ENCODE assay signal across 6 cellular contexts in the genomic region with DNA sequence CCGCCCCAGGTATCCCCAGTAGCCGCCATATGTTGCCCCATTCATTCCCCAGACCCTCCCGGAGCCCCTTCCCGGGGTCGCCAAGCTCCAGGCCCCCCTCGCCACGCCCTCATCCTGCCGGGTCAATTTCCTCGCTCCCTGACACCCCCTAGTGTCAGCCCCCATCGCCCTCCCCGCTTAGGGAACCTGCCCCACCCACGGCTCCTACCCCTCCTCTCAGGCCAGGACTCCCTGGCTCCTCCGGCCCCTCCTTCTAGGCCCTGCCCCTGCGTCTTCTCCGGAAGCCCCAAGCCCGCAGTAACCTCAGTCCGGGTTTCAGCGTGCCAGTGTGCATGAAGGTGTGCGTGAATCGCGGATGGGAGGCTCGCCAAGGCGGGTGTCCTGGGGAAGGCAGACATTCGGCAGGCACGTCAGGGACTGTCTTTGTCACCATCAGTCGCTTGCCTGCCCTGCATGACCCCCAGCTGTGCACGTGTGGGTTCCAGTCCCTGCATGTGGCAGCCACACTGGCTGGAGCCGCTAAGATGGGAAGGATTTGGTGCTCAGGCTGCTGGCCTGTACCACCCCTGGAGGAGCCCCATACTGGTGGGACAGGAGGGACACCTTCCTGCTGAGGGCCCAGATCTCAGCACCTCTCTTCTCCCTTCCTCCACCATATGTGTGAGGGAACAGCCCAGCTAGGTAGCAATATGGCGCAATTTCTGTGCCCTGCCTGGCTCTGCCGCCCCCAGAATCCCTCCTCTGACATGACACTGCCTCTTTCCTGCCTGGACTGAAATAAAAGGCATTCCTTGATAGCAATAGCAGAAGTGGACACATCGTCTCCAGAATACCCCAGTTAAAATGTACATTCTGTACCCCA. TPM values are rescaled to one million over a fixed set of nuclear protein-coding genes. Genes with fewer than 3 reads are reported as not detected.
DNase-seq lines count a peak whose midpoint lies in the region; ATAC-seq and TF ChIP-seq lines count a peak whose summit lies in the region.

No MANE protein-coding gene starts in this region.

- TF ChIP-seq CTCF in GM12872 (IDR thresholded peaks at IDR 0.05; ENCODE audit: insufficient read depth, low read depth, low read length): peak; percentile 11; the same call in 1 of the 3 replicates

- H3K4me1 Mint-ChIP-seq in naive B cell: peaks cover 16 to 18% (median 18%) of the 10 kb centered on the region in 3 donors

- H3K9me3 ChIP-seq in adipocyte (ENCODE audit: control insufficient read depth, low read length): no peaks in the 10 kb centered on the region

- H3K36me3 Mint-ChIP-seq in naive B cell: peaks cover 0 to 8% of the 10 kb centered on the region in 2 donors

- H3K27me3 ChIP-seq in adipocyte (replicated peaks; ENCODE audit: control insufficient read depth, insufficient read depth, low read length): peaks cover 34% of the 10 kb centered on the region

- ATAC-seq in HG03439 (IDR thresholded peaks at IDR 0.05; ENCODE audit: unreplicated experiment) (peak; percentile 21), naive B cell (ENCODE audit: low read depth in 2 of 2) (peak; percentile 21 to 23)

- H3K9me3 Mint-ChIP-seq in naive B cell: no peaks in the 10 kb centered on the region

- peaks cover 0 to 29% (median 11%) of the 10 kb centered on the region in 3 donors for H3K27me3 Mint-ChIP-seq in naive B cell

- peaks cover 19% of the 10 kb centered on the region for H3K4me1 ChIP-seq in adipocyte (ENCODE audit: control insufficient read depth, insufficient read depth, low read length)

- H3K9ac ChIP-seq in adipocyte (ENCODE audit: low read length): no peak overlapping the region

- peak overlapping the region; percentile 40 for H3K4me3 ChIP-seq in adipocyte (ENCODE audit: low read length)

- H3K36me3 ChIP-seq in adipocyte (ENCODE audit: control insufficient read depth, insufficient read depth, low read length, severe bottlenecking): no peaks in the 10 kb centered on the region

- H3K4me3 Mint-ChIP-seq in naive B cell: peak overlapping the region; percentile 71 to 92 (median 84)

- H3K27ac Mint-ChIP-seq in naive B cell: peak overlapping the region in 3 of 6 donors; percentile 31 to 89 (median 47)

- DNase-seq in adipocyte (ENCODE audit: low read depth) (no peak), naive B cell (no peak), DMS114 treated with DMSO at 0.1 percent for 48 hours (lab: John Stamatoyannopoulos, UW; ENCODE audit: unreplicated experiment) (no peak)
- DNase-seq in effector CD8-positive, alpha-beta T cell (lab: John Stamatoyannopoulos, UW): no peak

RNA-seq across cellular contexts. Expression of a gene that starts 0.7 kb away (rescaled TPM):
- under 1 TPM in 3 of 6 donors, not detected in 3; 0.23 to 0.47 (median 0.25) TPM for polyA plus RNA-seq in naive B cell (ENCODE audit: low read depth in 6 of 6)

RNA-seq across cellular contexts. Expression of a gene that starts 7.9 kb away (rescaled TPM):
- not detected for polyA plus RNA-seq in naive B cell (ENCODE audit: low read depth in 6 of 6)

RNA-seq across cellular contexts. Expression of a gene that starts 18.0 kb away (rescaled TPM):
- under 1 TPM in 2 of 6 donors, not detected in 4; 0.25 to 0.40 TPM for polyA plus RNA-seq in naive B cell (ENCODE audit: low read depth in 6 of 6)

RNA-seq across cellular contexts. Expression of a gene that starts 23.8 kb away (rescaled TPM):
- 1 to 10 TPM; 2.8 to 6.4 (median 3.6) TPM for polyA plus RNA-seq in naive B cell (ENCODE audit: low read depth in 6 of 6)

RNA-seq across cellular contexts. Expression of a gene that starts 35.2 kb away (rescaled TPM):
- polyA plus RNA-seq in naive B cell (ENCODE audit: low read depth in 6 of 6): 1 to 10 TPM in 4 of 6 donors, under 1 TPM in 2; 0.32 to 3.4 (median 1.4) TPM
